In genomic region chr4:113674251-113674650, GRCh38 we compare ENCODE assay signal across 15 cellular contexts.
DNase-seq lines count a peak whose midpoint lies in the region; ATAC-seq and TF ChIP-seq lines count a peak whose summit lies in the region.
"Had no signal": no experiment of that assay in that cellular context is flagged by ENCODE, and none has a peak within 500 bp of the region (broad histone marks: within the 10 kb centered on the region; RNA-seq: fewer than 3 reads in every experiment).

No MANE protein-coding gene starts in this region.

- POLR2A ChIA-PET in MCF 10A (lab: Yijun Ruan, JAX), result interaction anchor here (0.9 to 1.5 kb wide), 4 partner anchors 12 to 206 kb away, joined by 3 to 5 read pairs (median 3); no protein-coding TSS in a partner anchor

- TF ChIP-seq POLR2A in breast epithelium (IDR thresholded peaks at IDR 0.05) (no peak), transverse colon (IDR thresholded peaks at IDR 0.05) (no peak), gastroesophageal sphincter (IDR thresholded peaks at IDR 0.05) (no peak)

- H3K4me3 ChIP-seq in breast epithelium (no peak overlapping the region), fibroblast of the aortic adventitia (ENCODE audit: low read depth, low read length) (no peak overlapping the region), transverse colon (no peak overlapping the region), gastroesophageal sphincter (no peak overlapping the region)
- H3K4me3 ChIP-seq: Peyer's patch had no signal

- H3K4me1 ChIP-seq in breast epithelium, result peaks cover 4 to 11% of the 10 kb centered on the region in 2 donors
- peaks cover 0 to 39% (median 19%) of the 10 kb centered on the region in 4 donors for H3K4me1 ChIP-seq in transverse colon
- H3K4me1 ChIP-seq in gastroesophageal sphincter, result peaks cover 0 to 39% (median 12%) of the 10 kb centered on the region in 3 donors

- in situ Hi-C loops in transverse colon (cut with MboI; ENCODE audit: low pct_ligation_motif_present in 1 of 4, low pct_unique_long_range_greater_than_20kb in 1 of 4, low sequenced_read_pairs in 3 of 4), result no loop called here

- intact Hi-C loops in MCF 10A (cut with micrococcal nuclease) (loop anchor here (10.0 kb wide), 1 partner anchor 129 kb away; no protein-coding TSS in a partner anchor), breast epithelium (cut with DNase I; ENCODE audit: low total_unique reads) (no loop called here), transverse colon (cut with DNase I; ENCODE audit: low total_unique reads) (no loop called here)

- CTCF ChIA-PET in MCF 10A (lab: Yijun Ruan, JAX), result interaction anchor here (0.5 to 1.6 kb wide), 2 partner anchors 38 to 283 kb away, joined by 3 read pairs; no protein-coding TSS in a partner anchor

- H3K27ac ChIP-seq in breast epithelium, result no peak overlapping the region
- no peak overlapping the region for H3K27ac ChIP-seq in transverse colon
- H3K27ac ChIP-seq in gastroesophageal sphincter, result no peak overlapping the region
- H3K27ac ChIP-seq: Peyer's patch had no signal

- WGBS in transverse colon (ENCODE audit: low coverage in 1 of 2), 2 donors, result 87 to 100% methylated on average over 1 of the region's 1 CpG
- WGBS in gastroesophageal sphincter (ENCODE audit: low coverage in 1 of 2), 2 donors, result 94 to 100% methylated on average over 1 of the region's 1 CpG

- TF ChIP-seq CTCF in MCF 10A (IDR thresholded peaks at IDR 0.05; ENCODE audit: unreplicated experiment) (no peak), breast epithelium (IDR thresholded peaks at IDR 0.05) (no peak), fibroblast of the aortic adventitia (IDR thresholded peaks at IDR 0.05; ENCODE audit: insufficient read depth, low read length) (no peak), transverse colon (IDR thresholded peaks at IDR 0.05) (no peak), gastroesophageal sphincter (IDR thresholded peaks at IDR 0.05) (no peak)

- no peaks in the 10 kb centered on the region for H3K9me3 Mint-ChIP-seq in MCF 10A (ENCODE audit: unreplicated experiment)
- H3K9me3 Mint-ChIP-seq: activated CD4-positive, alpha-beta T cell treated with anti-CD3 and anti-CD28 coated beads, Interleukin-2, amount 10 ng/mL, durations not matched to agents 24 days and 14 days; dendritic cell treated with granulocyte-macrophage colony-stimulating factor and Interleukin-4, amounts not matched to agents 40 ng/mL and 50 ng/mL, for 4 days; T-helper 1 cell treated with Interleukin-12 subunit alpha and Interleukin-12 subunit beta and Interleukin-4 antibody, amounts not matched to agents 30 μg/mL and 1 μg/mL, for 36 hours; type B pancreatic cell had no signal

- BruUV-seq in MCF 10A (replicated peaks; lab: Mats Ljungman, UMichigan), result no TSS peak

- H3K27ac Mint-ChIP-seq in MCF 10A (ENCODE audit: low read depth, unreplicated experiment), result no peak overlapping the region
- H3K27ac Mint-ChIP-seq: dendritic cell treated with granulocyte-macrophage colony-stimulating factor and Interleukin-4, amounts not matched to agents 40 ng/mL and 50 ng/mL, for 4 days; type B pancreatic cell had no signal

- H3K4me1 Mint-ChIP-seq in MCF 10A (ENCODE audit: insufficient read depth, unreplicated experiment), result peaks cover 37% of the 10 kb centered on the region

- H3K4me3 Mint-ChIP-seq in MCF 10A (ENCODE audit: unreplicated experiment), result no peak overlapping the region
- H3K4me3 Mint-ChIP-seq: dendritic cell treated with granulocyte-macrophage colony-stimulating factor and Interleukin-4, amounts not matched to agents 40 ng/mL and 50 ng/mL, for 4 days; T-helper 1 cell treated with Interleukin-12 subunit alpha and Interleukin-12 subunit beta and Interleukin-4 antibody, amounts not matched to agents 30 μg/mL and 1 μg/mL, for 36 hours; type B pancreatic cell had no signal

- no peaks in the 10 kb centered on the region for H3K27me3 ChIP-seq in breast epithelium
- H3K27me3 ChIP-seq in transverse colon, result no peaks in the 10 kb centered on the region
- no peaks in the 10 kb centered on the region for H3K27me3 ChIP-seq in gastroesophageal sphincter
- H3K27me3 ChIP-seq: Peyer's patch had no signal

- TF ChIP-seq EP300 in transverse colon (IDR thresholded peaks at IDR 0.05; ENCODE audit: low read depth) (no peak), gastroesophageal sphincter (IDR thresholded peaks at IDR 0.05) (no peak)

- H3K36me3 Mint-ChIP-seq in MCF 10A (ENCODE audit: insufficient read depth, unreplicated experiment), result peaks cover 6% of the 10 kb centered on the region

- H3K27me3 Mint-ChIP-seq in MCF 10A (ENCODE audit: insufficient read depth, unreplicated experiment), result no peaks in the 10 kb centered on the region
- H3K27me3 Mint-ChIP-seq: activated CD4-positive, alpha-beta T cell treated with anti-CD3 and anti-CD28 coated beads, Interleukin-2, amount 10 ng/mL, durations not matched to agents 24 days and 14 days; dendritic cell treated with granulocyte-macrophage colony-stimulating factor and Interleukin-4, amounts not matched to agents 40 ng/mL and 50 ng/mL, for 4 days; type B pancreatic cell had no signal

- no peaks in the 10 kb centered on the region for H3K36me3 ChIP-seq in breast epithelium
- no peaks in the 10 kb centered on the region for H3K36me3 ChIP-seq in transverse colon
- H3K36me3 ChIP-seq in gastroesophageal sphincter, result no peaks in the 10 kb centered on the region
- H3K36me3 ChIP-seq: Peyer's patch had no signal

- DNase-seq in MCF 10A (ENCODE audit: unreplicated experiment) (peak; percentile 19), breast epithelium (ENCODE audit: low spot score in 2 of 2) (no peak), NCI-H2029 (lab: John Stamatoyannopoulos, UW) (peak; percentile 37), fibroblast of the aortic adventitia (ENCODE audit: low read depth) (peak; percentile 25), transverse colon (peak; percentile 23)
- DNase-seq in stimulated activated CD4-positive, alpha-beta T cell treated with anti-CD3 and anti-CD28 coated beads, Interleukin-4, amount 100 ng/mL, for 24 hours, result no peak
- DNase-seq: aorta, foreskin melanocyte, NCI-H524, Peyer's patch had no signal

- no peak for ATAC-seq in gastroesophageal sphincter

- H3K9me3 ChIP-seq in breast epithelium, result no peaks in the 10 kb centered on the region
- no peaks in the 10 kb centered on the region for H3K9me3 ChIP-seq in transverse colon
- peaks cover 0 to 2% (median 0%) of the 10 kb centered on the region in 3 donors for H3K9me3 ChIP-seq in gastroesophageal sphincter
- H3K9me3 ChIP-seq: Peyer's patch had no signal

Comparison
In these comparisons a context has a peak if more than half of its experiments do, and no peak if none do; other contexts are left out.
1. DNase-seq: peak in MCF 10A (single experiment), NCI-H2029 (single experiment), fibroblast of the aortic adventitia (single experiment) and transverse colon (single experiment); none in breast epithelium (0 of 2) and stimulated activated CD4-positive, alpha-beta T cell treated with anti-CD3 and anti-CD28 coated beads, Interleukin-4, amount 100 ng/mL, for 24 hours (single experiment).